In genomic region chr3:182238141-182238540, GRCh38 we compare ENCODE assay signal across 16 cellular contexts.
A peak's percentile ranks its signal among the peaks of the same experiment; 100 is the strongest.
DNase-seq lines count a peak whose midpoint lies in the region; ATAC-seq and TF ChIP-seq lines count a peak whose summit lies in the region.
"Had no signal": no experiment of that assay in that cellular context is flagged by ENCODE, and none has a peak within 500 bp of the region (broad histone marks: within the 10 kb centered on the region; RNA-seq: fewer than 3 reads in every experiment).

No MANE protein-coding gene starts in this region.

- no peak for TF ChIP-seq CTCF in astrocyte of the cerebellum (IDR thresholded peaks at IDR 0.05; ENCODE audit: low read depth, low read length, missing control alignments)

- peak; percentile 38 for DNase-seq in Daoy (ENCODE audit: low read depth)
- DNase-seq in astrocyte of the cerebellum (ENCODE audit: low read depth): peak; percentile 37
- peak in 44 of 51 donors; percentile 9 to 81 (median 44) for DNase-seq in hypothalamus (lab: John Stamatoyannopoulos, UW)
- no peak for DNase-seq in activated CD4-positive, CD25-positive, alpha-beta regulatory T cell treated with anti-CD3 and anti-CD28 coated beads, Interleukin-2, amount 50 U/mL, for 72 hours
- DNase-seq in activated CD4-positive, alpha-beta T cell treated with anti-CD3 and anti-CD28 coated beads for 48 hours: no peak
- DNase-seq: activated CD4-positive, alpha-beta T cell treated with anti-CD3 and anti-CD28 coated beads, Interleukin-2, amount 50 U/mL, for 4 hours; aorta; Calu3; effector CD8-positive, alpha-beta T cell; immature natural killer cell; NCI-H1930; small intestine had no signal

- H3K4me3 ChIP-seq in astrocyte of the cerebellum (ENCODE audit: low read depth, low read length) (no peak overlapping the region), neuron (ENCODE audit: low read length) (peak overlapping the region; percentile 10)
- H3K4me3 ChIP-seq: thoracic aorta had no signal

- ATAC-seq in HG03521 (IDR thresholded peaks at IDR 0.05; ENCODE audit: unreplicated experiment) (no peak), HG02763 (IDR thresholded peaks at IDR 0.05; ENCODE audit: unreplicated experiment) (no peak)

- no peaks in the 10 kb centered on the region for H3K36me3 ChIP-seq in neuron (ENCODE audit: insufficient read depth, low read length)
- H3K36me3 ChIP-seq: thoracic aorta had no signal

- no peaks in the 10 kb centered on the region for H3K27me3 ChIP-seq in neuron (ENCODE audit: insufficient read depth, low read length)

- no peak overlapping the region for H2AFZ ChIP-seq in neuron (ENCODE audit: low read depth, low read length)

- H3K4me1 ChIP-seq in neuron (ENCODE audit: insufficient read depth, low read length): peaks cover 87% of the 10 kb centered on the region

- in situ Hi-C loops in astrocyte of the cerebellum (cut with HindIII; ENCODE audit: low sequenced_read_pairs): loop anchor here (5.0 kb wide), 1 partner anchor 111 kb away; no protein-coding TSS in a partner anchor

- H3K9me3 ChIP-seq in neuron (ENCODE audit: low read length): no peaks in the 10 kb centered on the region
- H3K9me3 ChIP-seq: thoracic aorta had no signal

Comparison
In these comparisons a context has a peak if more than half of its experiments do, and no peak if none do; other contexts are left out.
1. DNase-seq: peak in Daoy (single experiment), astrocyte of the cerebellum (single experiment) and hypothalamus (44 of 51); none in activated CD4-positive, CD25-positive, alpha-beta regulatory T cell treated with anti-CD3 and anti-CD28 coated beads, Interleukin-2, amount 50 U/mL, for 72 hours (single experiment) and activated CD4-positive, alpha-beta T cell treated with anti-CD3 and anti-CD28 coated beads for 48 hours (single experiment).